In the genomic region with DNA sequence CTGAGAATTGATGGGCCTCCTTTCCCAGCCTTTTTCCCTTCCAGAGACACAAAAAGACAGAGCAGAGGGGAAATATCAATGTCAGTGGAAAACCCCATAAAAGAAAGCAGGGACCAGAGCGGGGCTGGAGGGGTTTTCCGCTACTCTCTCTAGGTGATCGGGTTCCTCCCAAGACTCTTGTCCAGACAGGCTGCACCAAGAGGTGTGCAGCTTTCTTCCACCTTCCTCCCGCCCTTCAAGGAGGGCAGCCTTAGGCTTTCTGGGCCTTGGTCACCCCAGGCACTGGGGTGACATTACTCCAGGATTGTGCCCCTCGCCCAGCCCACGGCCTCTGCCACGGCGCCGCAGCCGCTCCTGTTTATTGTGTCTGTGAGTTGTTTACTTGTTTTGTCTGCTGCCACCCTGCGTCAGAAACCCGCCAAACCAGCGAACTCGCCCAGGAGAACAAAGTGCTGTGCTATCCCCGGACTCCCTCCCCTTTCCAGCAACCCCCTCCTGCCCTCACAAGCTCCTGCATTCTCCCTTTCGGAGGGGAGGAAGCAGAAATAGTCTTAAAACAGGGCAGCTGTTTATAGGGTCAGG, we compare ENCODE assay signal across 1 cellular context.
TF ChIP-seq lines count a peak whose summit lies in the region.

No MANE protein-coding gene starts in this region.

TF ChIP-seq in HEK293, 187 proteins besides CTCF, POLR2A, EP300 and RAD21 (continued from another document):
- TF ChIP-seq, protein P1, sequence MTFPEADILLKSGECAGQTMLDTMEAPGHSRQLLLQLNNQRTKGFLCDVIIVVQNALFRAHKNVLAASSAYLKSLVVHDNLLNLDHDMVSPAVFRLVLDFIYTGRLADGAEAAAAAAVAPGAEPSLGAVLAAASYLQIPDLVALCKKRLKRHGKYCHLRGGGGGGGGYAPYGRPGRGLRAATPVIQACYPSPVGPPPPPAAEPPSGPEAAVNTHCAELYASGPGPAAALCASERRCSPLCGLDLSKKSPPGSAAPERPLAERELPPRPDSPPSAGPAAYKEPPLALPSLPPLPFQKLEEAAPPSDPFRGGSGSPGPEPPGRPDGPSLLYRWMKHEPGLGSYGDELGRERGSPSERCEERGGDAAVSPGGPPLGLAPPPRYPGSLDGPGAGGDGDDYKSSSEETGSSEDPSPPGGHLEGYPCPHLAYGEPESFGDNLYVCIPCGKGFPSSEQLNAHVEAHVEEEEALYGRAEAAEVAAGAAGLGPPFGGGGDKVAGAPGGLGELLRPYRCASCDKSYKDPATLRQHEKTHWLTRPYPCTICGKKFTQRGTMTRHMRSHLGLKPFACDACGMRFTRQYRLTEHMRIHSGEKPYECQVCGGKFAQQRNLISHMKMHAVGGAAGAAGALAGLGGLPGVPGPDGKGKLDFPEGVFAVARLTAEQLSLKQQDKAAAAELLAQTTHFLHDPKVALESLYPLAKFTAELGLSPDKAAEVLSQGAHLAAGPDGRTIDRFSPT (tag by site-specific recombination; IDR thresholded peaks at IDR 0.05) = peak; percentile 35; the same call in 1 of the 2 replicates
- peak; percentile 36; the same call in 1 of the 2 replicates for TF ChIP-seq PRDM1 (tag by site-specific recombination; IDR thresholded peaks at IDR 0.05)
- TF ChIP-seq, protein P2, sequence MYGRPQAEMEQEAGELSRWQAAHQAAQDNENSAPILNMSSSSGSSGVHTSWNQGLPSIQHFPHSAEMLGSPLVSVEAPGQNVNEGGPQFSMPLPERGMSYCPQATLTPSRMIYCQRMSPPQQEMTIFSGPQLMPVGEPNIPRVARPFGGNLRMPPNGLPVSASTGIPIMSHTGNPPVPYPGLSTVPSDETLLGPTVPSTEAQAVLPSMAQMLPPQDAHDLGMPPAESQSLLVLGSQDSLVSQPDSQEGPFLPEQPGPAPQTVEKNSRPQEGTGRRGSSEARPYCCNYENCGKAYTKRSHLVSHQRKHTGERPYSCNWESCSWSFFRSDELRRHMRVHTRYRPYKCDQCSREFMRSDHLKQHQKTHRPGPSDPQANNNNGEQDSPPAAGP (tag by site-specific recombination; IDR thresholded peaks at IDR 0.05) = no peak
- TF ChIP-seq, protein P3, sequence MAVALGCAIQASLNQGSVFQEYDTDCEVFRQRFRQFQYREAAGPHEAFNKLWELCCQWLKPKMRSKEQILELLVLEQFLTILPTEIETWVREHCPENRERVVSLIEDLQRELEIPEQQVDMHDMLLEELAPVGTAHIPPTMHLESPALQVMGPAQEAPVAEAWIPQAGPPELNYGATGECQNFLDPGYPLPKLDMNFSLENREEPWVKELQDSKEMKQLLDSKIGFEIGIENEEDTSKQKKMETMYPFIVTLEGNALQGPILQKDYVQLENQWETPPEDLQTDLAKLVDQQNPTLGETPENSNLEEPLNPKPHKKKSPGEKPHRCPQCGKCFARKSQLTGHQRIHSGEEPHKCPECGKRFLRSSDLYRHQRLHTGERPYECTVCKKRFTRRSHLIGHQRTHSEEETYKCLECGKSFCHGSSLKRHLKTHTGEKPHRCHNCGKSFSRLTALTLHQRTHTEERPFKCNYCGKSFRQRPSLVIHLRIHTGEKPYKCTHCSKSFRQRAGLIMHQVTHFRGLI (tag by site-specific recombination; IDR thresholded peaks at IDR 0.05) = no peak
- TF ChIP-seq, protein P4, sequence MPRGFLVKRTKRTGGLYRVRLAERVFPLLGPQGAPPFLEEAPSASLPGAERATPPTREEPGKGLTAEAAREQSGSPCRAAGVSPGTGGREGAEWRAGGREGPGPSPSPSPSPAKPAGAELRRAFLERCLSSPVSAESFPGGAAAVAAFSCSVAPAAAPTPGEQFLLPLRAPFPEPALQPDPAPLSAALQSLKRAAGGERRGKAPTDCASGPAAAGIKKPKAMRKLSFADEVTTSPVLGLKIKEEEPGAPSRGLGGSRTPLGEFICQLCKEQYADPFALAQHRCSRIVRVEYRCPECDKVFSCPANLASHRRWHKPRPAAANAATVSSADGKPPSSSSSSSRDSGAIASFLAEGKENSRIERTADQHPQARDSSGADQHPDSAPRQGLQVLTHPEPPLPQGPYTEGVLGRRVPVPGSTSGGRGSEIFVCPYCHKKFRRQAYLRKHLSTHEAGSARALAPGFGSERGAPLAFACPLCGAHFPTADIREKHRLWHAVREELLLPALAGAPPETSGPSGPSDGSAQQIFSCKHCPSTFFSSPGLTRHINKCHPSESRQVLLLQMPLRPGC (tag by site-specific recombination; IDR thresholded peaks at IDR 0.05) = no peak
- TF ChIP-seq, protein P5, sequence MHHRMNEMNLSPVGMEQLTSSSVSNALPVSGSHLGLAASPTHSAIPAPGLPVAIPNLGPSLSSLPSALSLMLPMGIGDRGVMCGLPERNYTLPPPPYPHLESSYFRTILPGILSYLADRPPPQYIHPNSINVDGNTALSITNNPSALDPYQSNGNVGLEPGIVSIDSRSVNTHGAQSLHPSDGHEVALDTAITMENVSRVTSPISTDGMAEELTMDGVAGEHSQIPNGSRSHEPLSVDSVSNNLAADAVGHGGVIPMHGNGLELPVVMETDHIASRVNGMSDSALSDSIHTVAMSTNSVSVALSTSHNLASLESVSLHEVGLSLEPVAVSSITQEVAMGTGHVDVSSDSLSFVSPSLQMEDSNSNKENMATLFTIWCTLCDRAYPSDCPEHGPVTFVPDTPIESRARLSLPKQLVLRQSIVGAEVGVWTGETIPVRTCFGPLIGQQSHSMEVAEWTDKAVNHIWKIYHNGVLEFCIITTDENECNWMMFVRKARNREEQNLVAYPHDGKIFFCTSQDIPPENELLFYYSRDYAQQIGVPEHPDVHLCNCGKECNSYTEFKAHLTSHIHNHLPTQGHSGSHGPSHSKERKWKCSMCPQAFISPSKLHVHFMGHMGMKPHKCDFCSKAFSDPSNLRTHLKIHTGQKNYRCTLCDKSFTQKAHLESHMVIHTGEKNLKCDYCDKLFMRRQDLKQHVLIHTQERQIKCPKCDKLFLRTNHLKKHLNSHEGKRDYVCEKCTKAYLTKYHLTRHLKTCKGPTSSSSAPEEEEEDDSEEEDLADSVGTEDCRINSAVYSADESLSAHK (tag by site-specific recombination; IDR thresholded peaks at IDR 0.05) = no peak
- TF ChIP-seq ZXDB (tag by site-specific recombination; IDR thresholded peaks at IDR 0.05) = peak; percentile 21; the same call in 1 of the 2 replicates
- no peak for TF ChIP-seq ZNF555 (tag by site-specific recombination; conservative IDR thresholded peaks at IDR 0.05)
- peak; percentile 66 for TF ChIP-seq FEZF1 (tag by site-specific recombination; IDR thresholded peaks at IDR 0.05)
- no peak for TF ChIP-seq ZNF121 (tag by site-specific recombination; IDR thresholded peaks at IDR 0.05)
- peak; percentile 97 for TF ChIP-seq ZNF341 (tag by site-specific recombination; IDR thresholded peaks at IDR 0.05; ENCODE audit: low read depth)
